In the genomic region with DNA sequence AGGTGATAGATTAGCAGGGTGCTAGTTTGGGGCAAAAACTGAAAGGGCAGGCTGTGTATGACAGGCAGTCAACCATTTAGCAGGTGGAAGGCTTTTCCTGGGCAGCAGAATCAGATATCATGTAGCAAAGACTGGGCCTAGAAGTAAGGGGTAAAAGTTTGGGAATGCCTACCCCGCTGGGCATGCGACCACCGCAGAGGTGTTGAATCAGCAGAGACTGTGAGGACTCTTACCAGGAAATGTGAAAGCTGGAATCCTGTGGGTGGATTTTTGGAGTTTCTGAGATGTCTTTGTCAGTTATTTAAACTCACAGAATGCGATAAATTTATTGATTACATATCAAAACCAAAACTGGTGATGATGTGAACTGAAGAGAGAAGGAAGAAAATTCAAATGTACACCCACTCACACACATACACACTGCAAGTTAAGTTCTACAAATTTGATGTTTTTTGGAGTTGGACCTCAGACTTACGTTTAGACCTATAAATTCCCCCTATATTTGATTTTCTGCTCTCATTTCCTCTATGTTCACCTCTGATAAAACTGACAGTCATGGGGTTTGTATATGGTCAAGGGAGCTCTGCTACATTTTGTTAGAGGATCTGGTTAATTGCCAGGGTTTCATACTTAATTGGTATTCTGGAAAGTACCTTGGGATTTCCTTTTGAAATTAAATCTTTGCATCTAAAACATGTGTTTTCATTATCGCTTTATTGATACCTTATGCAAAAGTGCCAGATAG, we compare ENCODE assay signal across 29 cellular contexts.
DNase-seq lines count a peak whose midpoint lies in the region; ATAC-seq and TF ChIP-seq lines count a peak whose summit lies in the region.
"Had no signal": no experiment of that assay in that cellular context is flagged by ENCODE, and none has a peak within 500 bp of the region (broad histone marks: within the 10 kb centered on the region; RNA-seq: fewer than 3 reads in every experiment).

No MANE protein-coding gene starts in this region.

- TF ChIP-seq CTCF in GM23338 (conservative IDR thresholded peaks at IDR 0.05; ENCODE audit: low read depth in 2 of 2) = no peak
- TF ChIP-seq CTCF in Panc1 (IDR thresholded peaks at IDR 0.05) = no peak
- no peak for TF ChIP-seq CTCF in Calu3 (IDR thresholded peaks at IDR 0.05; ENCODE audit: unreplicated experiment)

- H3K4me1 Mint-ChIP-seq in GM23338 (peaks cover 4% of the 10 kb centered on the region; the same call in 1 of the 3 replicates), Calu3 (ENCODE audit: low read depth, unreplicated experiment) (no peaks in the 10 kb centered on the region)
- peaks cover 15% of the 10 kb centered on the region for H3K4me1 Mint-ChIP-seq in stimulated activated memory B cell treated with anti-CD40 and anti-IgM and Interleukin-4, amounts not matched to agents 10 μg/mL and 1 μg/mL and 100 μg/mL, for 72 hours
- H3K4me1 Mint-ChIP-seq: CD8-positive, alpha-beta memory T cell had no signal

- CTCF ChIA-PET in Panc1 (lab: Charles Lee) = interaction anchor here (0.6 kb wide), 1 partner anchor 35 kb away, joined by 3 read pairs; no protein-coding TSS in a partner anchor
- CTCF ChIA-PET in Calu3 (lab: Charles Lee) = no interaction called here

- no peaks in the 10 kb centered on the region; the same call in 2 of the 3 replicates for H3K36me3 Mint-ChIP-seq in GM23338 (ENCODE audit: low read depth)
- no peaks in the 10 kb centered on the region for H3K36me3 Mint-ChIP-seq in stimulated activated memory B cell treated with anti-CD40 and anti-IgM and Interleukin-4, amounts not matched to agents 10 μg/mL and 1 μg/mL and 100 μg/mL, for 72 hours
- no peaks in the 10 kb centered on the region for H3K36me3 Mint-ChIP-seq in Calu3 (ENCODE audit: insufficient read depth, unreplicated experiment)
- H3K36me3 Mint-ChIP-seq: CD8-positive, alpha-beta memory T cell had no signal

- H3K27me3 ChIP-seq in GM23338 (ENCODE audit: insufficient read depth) = no peaks in the 10 kb centered on the region
- no peaks in the 10 kb centered on the region for H3K27me3 ChIP-seq in Panc1 (ENCODE audit: control insufficient read depth, insufficient read depth, low read length)
- H3K27me3 ChIP-seq: breast epithelium, foreskin keratinocyte, hepatocyte, upper lobe of right lung had no signal

- ATAC-seq in GM23338 (no peak), Panc1 (no peak), HG03108 (IDR thresholded peaks at IDR 0.05; ENCODE audit: unreplicated experiment) (no peak)
- ATAC-seq in stimulated activated memory B cell treated with anti-CD40 and anti-IgM and Interleukin-4, amounts not matched to agents 10 μg/mL and 1 μg/mL and 100 μg/mL, for 72 hours = peak; percentile 31
- ATAC-seq: esophagus mucosa, foreskin keratinocyte, psoas muscle, upper lobe of right lung had no signal

- H3K9me3 Mint-ChIP-seq in GM23338 = peaks cover 7% of the 10 kb centered on the region; the same call in 1 of the 3 replicates
- peaks cover under 1% of the 10 kb centered on the region for H3K9me3 Mint-ChIP-seq in stimulated activated memory B cell treated with anti-CD40 and anti-IgM and Interleukin-4, amounts not matched to agents 10 μg/mL and 1 μg/mL and 100 μg/mL, for 72 hours
- peaks cover 3% of the 10 kb centered on the region for H3K9me3 Mint-ChIP-seq in Calu3 (ENCODE audit: low read depth, unreplicated experiment)
- H3K9me3 Mint-ChIP-seq: T-helper 1 cell treated with Interleukin-12 subunit alpha and Interleukin-12 subunit beta and Interleukin-4 antibody, amounts not matched to agents 30 μg/mL and 1 μg/mL, for 36 hours had no signal

- H3K36me3 ChIP-seq in GM23338 (ENCODE audit: insufficient read depth) = no peaks in the 10 kb centered on the region
- no peaks in the 10 kb centered on the region for H3K36me3 ChIP-seq in Panc1 (ENCODE audit: control insufficient read depth, insufficient read depth, low read length)
- no peaks in the 10 kb centered on the region for H3K36me3 ChIP-seq in mesodermal cell (ENCODE audit: control insufficient read depth, insufficient read depth, low read length)
- H3K36me3 ChIP-seq: breast epithelium, upper lobe of right lung had no signal

- H3K4me1 ChIP-seq in GM23338 (ENCODE audit: insufficient read depth) = no peaks in the 10 kb centered on the region
- H3K4me1 ChIP-seq in Panc1 (ENCODE audit: control insufficient read depth, insufficient read depth, low read length) = no peaks in the 10 kb centered on the region
- H3K4me1 ChIP-seq in mesodermal cell (ENCODE audit: control insufficient read depth, insufficient read depth, low read length, poor library complexity, severe bottlenecking) = no peaks in the 10 kb centered on the region
- H3K4me1 ChIP-seq: breast epithelium, foreskin keratinocyte, psoas muscle, upper lobe of right lung had no signal

- no peak overlapping the region for H3K27ac ChIP-seq in GM23338 (ENCODE audit: low read depth)
- H3K27ac ChIP-seq in Panc1 (ENCODE audit: low read length) = peak overlapping the region; percentile 39; the same call in 1 of the 2 replicates
- H3K27ac ChIP-seq in mesodermal cell (ENCODE audit: low read depth, low read length, severe bottlenecking) = peak overlapping the region; percentile 50
- H3K27ac ChIP-seq: breast epithelium, foreskin keratinocyte, hepatocyte, psoas muscle, SK-N-MC, skin epidermis, upper lobe of right lung had no signal

- intact Hi-C loops in Panc1 (cut with micrococcal nuclease; ENCODE audit: unreplicated experiment) = no loop called here
- intact Hi-C loops in Calu3 (cut with micrococcal nuclease; ENCODE audit: unreplicated experiment) = no loop called here

- H3K9me3 ChIP-seq in Panc1 (ENCODE audit: control insufficient read depth, insufficient read depth, low read depth, low read length) = peaks cover 3% of the 10 kb centered on the region; the same call in 1 of the 2 replicates
- H3K9me3 ChIP-seq in mesodermal cell (ENCODE audit: control insufficient read depth, low read length) = no peaks in the 10 kb centered on the region
- H3K9me3 ChIP-seq: psoas muscle, upper lobe of right lung had no signal

- H3K4me3 Mint-ChIP-seq in GM23338 = no peak overlapping the region
- no peak overlapping the region for H3K4me3 Mint-ChIP-seq in stimulated activated memory B cell treated with anti-CD40 and anti-IgM and Interleukin-4, amounts not matched to agents 10 μg/mL and 1 μg/mL and 100 μg/mL, for 72 hours
- H3K4me3 Mint-ChIP-seq in Calu3 (ENCODE audit: low read depth, unreplicated experiment) = no peak overlapping the region
- H3K4me3 Mint-ChIP-seq: CD8-positive, alpha-beta memory T cell; T-helper 1 cell treated with Interleukin-12 subunit alpha and Interleukin-12 subunit beta and Interleukin-4 antibody, amounts not matched to agents 30 μg/mL and 1 μg/mL, for 36 hours had no signal

- no peak overlapping the region for H3K4me2 ChIP-seq in GM23338
- H3K4me2 ChIP-seq: hepatocyte had no signal

- BruUV-seq in Panc1 (replicated peaks; lab: Mats Ljungman, UMichigan) (no TSS peak), Calu3 (replicated peaks; lab: Mats Ljungman, UMichigan) (no TSS peak)

- H3F3A ChIP-seq in GM23338 (replicated peaks; ENCODE audit: low read depth) = no peaks in the 10 kb centered on the region

- H3K27ac Mint-ChIP-seq in GM23338 = 0 out of 2 replicates have a peak overlapping the region, but pooled peaks have one; percentile 33
- H3K27ac Mint-ChIP-seq in stimulated activated memory B cell treated with anti-CD40 and anti-IgM and Interleukin-4, amounts not matched to agents 10 μg/mL and 1 μg/mL and 100 μg/mL, for 72 hours = peak overlapping the region; percentile 5
- no peak overlapping the region for H3K27ac Mint-ChIP-seq in Calu3 (ENCODE audit: unreplicated experiment)
- H3K27ac Mint-ChIP-seq: T-helper 1 cell treated with Interleukin-12 subunit alpha and Interleukin-12 subunit beta and Interleukin-4 antibody, amounts not matched to agents 30 μg/mL and 1 μg/mL, for 36 hours had no signal

- 82 to 100% methylated on average over 3 of the region's 6 CpGs for WGBS in mesodermal cell (ENCODE audit: insufficient coverage in 2 of 2), 2 experiments

- no peaks in the 10 kb centered on the region for H3K79me2 ChIP-seq in GM23338 (replicated peaks; ENCODE audit: insufficient read depth)
- H3K79me2 ChIP-seq: hepatocyte had no signal

- peaks cover 2% of the 10 kb centered on the region for H3K27me3 Mint-ChIP-seq in GM23338 (ENCODE audit: insufficient read depth, low read depth, poor library complexity)
- H3K27me3 Mint-ChIP-seq in stimulated activated memory B cell treated with anti-CD40 and anti-IgM and Interleukin-4, amounts not matched to agents 10 μg/mL and 1 μg/mL and 100 μg/mL, for 72 hours = no peaks in the 10 kb centered on the region
- H3K27me3 Mint-ChIP-seq in Calu3 (ENCODE audit: unreplicated experiment) = no peaks in the 10 kb centered on the region
- H3K27me3 Mint-ChIP-seq: CD8-positive, alpha-beta memory T cell had no signal

- H3K9me2 ChIP-seq in GM23338 (ENCODE audit: insufficient read depth) = peaks cover 6% of the 10 kb centered on the region; the same call in 1 of the 2 replicates

- no peak for DNase-seq in GM23338 (ENCODE audit: low spot score)
- no peak for DNase-seq in Panc1 (ENCODE audit: low read depth, low spot score)
- no peak for DNase-seq in Calu3
- DNase-seq in DMS79 treated with DMSO at 0.1 percent for 48 hours (lab: John Stamatoyannopoulos, UW) = no peak
- DNase-seq in AG08396 (ENCODE audit: low spot score) = no peak
- DNase-seq: activated naive CD4-positive, alpha-beta T cell; activated T-cell treated with anti-CD3 and anti-CD28 coated beads, Interleukin-2, amount 50 U/mL, for 48 hours; CD8-positive, alpha-beta memory T cell; effector memory CD4-positive, alpha-beta T cell; foreskin keratinocyte; GOT3; left ventricle myocardium superior; NCI-H1048; NCI-H187; NCI-H2171 treated with DMSO at 0.1 percent for 48 hours; NCI-H524; psoas muscle; stimulated activated CD4-positive, alpha-beta T cell treated with anti-CD3 and anti-CD28 coated beads, Interleukin-1b, Interleukin-23, amount 100 ng/mL, for 48 hours; substantia nigra; upper lobe of right lung had no signal

- POLR2A ChIA-PET in Panc1 (lab: Charles Lee) = no interaction called here

- no peak overlapping the region for H2AFZ ChIP-seq in GM23338
- H2AFZ ChIP-seq: hepatocyte had no signal

- H4K20me1 ChIP-seq in GM23338 (replicated peaks; ENCODE audit: insufficient read depth) = no peaks in the 10 kb centered on the region

- in situ Hi-C loops in Panc1 (cut with HindIII; ENCODE audit: low pct_unique_long_range_greater_than_20kb, low sequenced_read_pairs) = no loop called here

- no peak overlapping the region for H3K4me3 ChIP-seq in GM23338
- H3K4me3 ChIP-seq in Panc1 (ENCODE audit: low read depth in 2 of 2, low read length in 2 of 2) = no peak overlapping the region
- no peak overlapping the region for H3K4me3 ChIP-seq in mesodermal cell (ENCODE audit: extremely low read depth, insufficient read depth, low read length, poor library complexity, severe bottlenecking)
- H3K4me3 ChIP-seq: breast epithelium, hepatocyte, psoas muscle, SK-N-MC, skin epidermis, upper lobe of right lung had no signal

TF ChIP-seq in GM23338, 12 proteins besides CTCF, POLR2A, EP300 and RAD21:
- TF ChIP-seq EZH2phosphoT487 (IDR thresholded peaks at IDR 0.05; ENCODE audit: unreplicated experiment) = no peak
